9 cellular contexts compared by ENCODE assay signal in genomic region chr17:43416998-43417891, GRCh38. TPM values are rescaled to one million over a fixed set of nuclear protein-coding genes. Genes with fewer than 3 reads are reported as not detected.
DNase-seq lines count a peak whose midpoint lies in the region; ATAC-seq, FAIRE-seq and TF ChIP-seq lines count a peak whose summit lies in the region.
"Had no signal": no experiment of that assay in that cellular context is flagged by ENCODE, and none has a peak within 500 bp of the region (broad histone marks: within the 10 kb centered on the region; RNA-seq: fewer than 3 reads in every experiment).

No MANE protein-coding gene starts in this region.

- POLR2A ChIA-PET in K562 (lab: Yijun Ruan, JAX): interaction anchor here (1.2 to 1.8 kb wide), 2 partner anchors 18 to 49 kb away, joined by 3 to 5 read pairs; no protein-coding TSS in a partner anchor

- DNase-seq in LHCN-M2 (ENCODE audit: low read depth): peak; percentile 66
- no peak for DNase-seq in K562 (ENCODE audit: extremely low read depth in 1 of 4, low spot score in 3 of 4)
- peak; percentile 57 for DNase-seq in hepatic stellate cell (ENCODE audit: low spot score)
- peak; percentile 28 for DNase-seq in small intestine
- DNase-seq in AML-193 (lab: John Stamatoyannopoulos, UW): no peak
- no peak for DNase-seq in NCI-H526 treated with DMSO at 0.1 percent for 48 hours (lab: John Stamatoyannopoulos, UW)
- no peak for DNase-seq in D341Med (ENCODE audit: low spot score)
- no peak for DNase-seq in natural killer cell
- DNase-seq: NCI-H82 had no signal

- in situ Hi-C loops in K562 (cut with MboI): no loop called here

- no peaks in the 10 kb centered on the region for H3K4me1 Mint-ChIP-seq in natural killer cell

- no TSS peak for BruUV-seq in K562 (replicated peaks; lab: Mats Ljungman, UMichigan)

- intact Hi-C loops in K562 (cut with micrococcal nuclease) (no loop called here), natural killer cell (cut with micrococcal nuclease) (no loop called here)

- CTCF ChIA-PET in K562 (lab: Yijun Ruan, JAX; ENCODE audit: low intra/inter-chr PET ratio): no interaction called here

- TF ChIP-seq POLR2A in K562 (conservative IDR thresholded peaks at IDR 0.05): no peak

- no peak overlapping the region for H3K4me3 ChIP-seq in K562
- H3K4me3 ChIP-seq in small intestine (ENCODE audit: low read depth in 1 of 2, low read length in 2 of 2): no peak overlapping the region

- FAIRE-seq in K562 (lab: Jason Lieb, UNC) (no peak), small intestine (lab: Jason Lieb, UNC) (no peak)

- 2% methylated on average over 13 of the region's 13 CpGs for WGBS in K562 (ENCODE audit: insufficient coverage, low coverage, missing lambda C conversion rate)
- 18 to 36% (median 27%) methylated on average over 13 of the region's 13 CpGs for WGBS in small intestine, 3 donors

- H3K27me3 ChIP-seq in K562 (ENCODE audit: control insufficient read depth in 2 of 2, insufficient read depth in 2 of 2, low read length in 2 of 2) (peaks cover 26 to 32% of the 10 kb centered on the region in 2 experiments; a peak in 4 of 5 replicates), small intestine (ENCODE audit: control insufficient read depth in 2 of 2, insufficient read depth in 2 of 2, low read length in 2 of 2) (no peaks in the 10 kb centered on the region)

- no peaks in the 10 kb centered on the region for H3K9me3 Mint-ChIP-seq in natural killer cell

- peaks cover 22 to 41% of the 10 kb centered on the region in 2 donors for H3K27me3 Mint-ChIP-seq in natural killer cell (ENCODE audit: low read depth in 2 of 2)

- ATAC-seq in K562: no peak
- ATAC-seq in natural killer cell: no peak

- H3K4me2 ChIP-seq in K562 (ENCODE audit: insufficient read depth, low read length): no peak overlapping the region

- no peak for TF ChIP-seq CTCF in K562 (IDR thresholded peaks at IDR 0.05 in 2 of 3, conservative IDR thresholded peaks at IDR 0.05 in 1 of 3; ENCODE audit: insufficient read depth in 2 of 3, low read depth in 1 of 3, low read length in 3 of 3)
- TF ChIP-seq CTCF in natural killer cell (IDR thresholded peaks at IDR 0.05): no peak

- H2AFZ ChIP-seq in K562 (ENCODE audit: low read depth, low read length): no peak overlapping the region

- no peak overlapping the region for H3K4me3 Mint-ChIP-seq in natural killer cell

- no peak for TF ChIP-seq EP300 in K562 (IDR thresholded peaks at IDR 0.05; ENCODE audit: low read length)

- no peak overlapping the region for H3K9ac ChIP-seq in K562 (ENCODE audit: insufficient read depth in 1 of 2, low read depth in 2 of 2, low read length in 2 of 2)

- no peaks in the 10 kb centered on the region for H4K20me1 ChIP-seq in K562 (replicated peaks; ENCODE audit: control insufficient read depth, insufficient read depth, low read length)

- peaks cover 0 to 10% of the 10 kb centered on the region in 2 experiments; a peak in 2 of 5 replicates for H3K4me1 ChIP-seq in K562 (replicated peaks in 1 of 2; ENCODE audit: control insufficient read depth in 2 of 2, insufficient read depth in 2 of 2, low read length in 2 of 2)
- no peaks in the 10 kb centered on the region for H3K4me1 ChIP-seq in small intestine (ENCODE audit: control insufficient read depth in 2 of 2, insufficient read depth in 1 of 2, low read depth in 1 of 2, low read length in 1 of 2)

- H3K27ac Mint-ChIP-seq in natural killer cell: no peak overlapping the region

- H3K36me3 ChIP-seq in K562 (ENCODE audit: control insufficient read depth, insufficient read depth, low read length) (no peaks in the 10 kb centered on the region), small intestine (ENCODE audit: control insufficient read depth in 2 of 2, insufficient read depth in 2 of 2, low read length in 2 of 2) (no peaks in the 10 kb centered on the region)

- H3K9me3 ChIP-seq in K562 (replicated peaks; ENCODE audit: control insufficient read depth, insufficient read depth, low read depth, low read length): no peaks in the 10 kb centered on the region
- no peaks in the 10 kb centered on the region for H3K9me3 ChIP-seq in small intestine (ENCODE audit: control insufficient read depth, low read depth)

- H3K27ac ChIP-seq in K562 (ENCODE audit: extremely low read depth, low read depth, low read length) (no peak overlapping the region), small intestine (ENCODE audit: low read depth in 1 of 2, low read length in 1 of 2) (peak overlapping the region in 1 of 2 donors; percentile 47)

- H3K36me3 Mint-ChIP-seq in natural killer cell: no peaks in the 10 kb centered on the region

- TF ChIP-seq RAD21 in K562 (CRISPR knock-in tag; conservative IDR thresholded peaks at IDR 0.05 in 1 of 2, IDR thresholded peaks at IDR 0.05 in 1 of 2): no peak

- no peaks in the 10 kb centered on the region for H3K79me2 ChIP-seq in K562 (ENCODE audit: control insufficient read depth, insufficient read depth, low read length)

- H3K9me1 ChIP-seq in K562 (ENCODE audit: control insufficient read depth, insufficient read depth, low read length): no peaks in the 10 kb centered on the region

TF ChIP-seq in K562, 482 proteins besides CTCF, POLR2A, EP300 and RAD21:
- TF ChIP-seq ZNF717 (CRISPR knock-in tag; IDR thresholded peaks at IDR 0.05): no peak
- peak; percentile 60 for TF ChIP-seq ZFP36 (IDR thresholded peaks at IDR 0.05; ENCODE audit: low read depth, low read length, partially characterized antibody)
- no peak for TF ChIP-seq KAT7 (CRISPR knock-in tag; IDR thresholded peaks at IDR 0.05; ENCODE audit: borderline replicate concordance)
- no peak for TF ChIP-seq TFAM (CRISPR knock-in tag; conservative IDR thresholded peaks at IDR 0.05)
- TF ChIP-seq SAFB2 (IDR thresholded peaks at IDR 0.05; ENCODE audit: borderline replicate concordance, low read depth, low read length, severe bottlenecking): no peak
- TF ChIP-seq ZNF57 (CRISPR knock-in tag; IDR thresholded peaks at IDR 0.05): no peak

RNA-seq across cellular contexts. Expression of gene ARL4D, which starts 18.5 kb away (rescaled TPM):
- total RNA-seq in LHCN-M2 (2014; rRNA removed): 19.8 and 25.6 TPM in 2 replicates
- 27.7 TPM for polyA plus RNA-seq in LHCN-M2 (2012)
- 0.26 and 0.72 TPM in 2 replicates for total RNA-seq in K562 (2011; cell fraction: chromatin; rRNA removed; ENCODE audit: low replicate concordance)
- total RNA-seq in K562 (2011; cell fraction: nucleolus; rRNA removed): 0.50 and 0.92 TPM in 2 replicates
- 0.38 and 0.73 TPM in 2 replicates for total RNA-seq in K562 (2011; cell fraction: nucleoplasm; rRNA removed)
- 0.41 and 0.61 TPM in 2 replicates for total RNA-seq in K562 (2014; rRNA removed)
- 0.16 and 0.18 TPM in 2 replicates for total RNA-seq in K562 (2014; rRNA removed; fragmentation: Illumina TruSeq; extraction: Trizol)
- total RNA-seq in K562 (2015; rRNA removed; fragmentation: Illumina TruSeq; extraction: Trizol): 0.43 and 0.49 TPM in 2 replicates
- total RNA-seq in K562 (2021): 0.47 and 0.53 TPM in 2 replicates
- 0.21 and 0.31 TPM in 2 replicates for polyA plus RNA-seq in K562 (2011; rRNA removed)
- polyA plus RNA-seq in K562 (2011; cell fraction: cytosol; rRNA removed): 0.40 and 0.41 TPM in 2 replicates
- polyA plus RNA-seq in K562 (2011; cell fraction: nucleus; rRNA removed): 0.20 and 0.31 TPM in 2 replicates
- 0.64 and 1.6 TPM in 2 replicates for polyA plus RNA-seq in K562 (2012)
- polyA plus RNA-seq in K562 (2014; fragmentation: Illumina TruSeq; extraction: Trizol): 0.34 and 0.43 TPM in 2 replicates
- polyA plus RNA-seq in K562 (2014; fragmentation: Nextera tagmentation; extraction: Ambion mirVana): under 1 TPM in 1 of 2 experiments, not detected in 1; 0.07 TPM
- polyA plus RNA-seq in K562 (2014; rRNA removed): 0.21 and 0.62 TPM in 2 replicates
- 0.12 and 0.32 TPM in 2 replicates for polyA minus RNA-seq in K562 (2011; rRNA and poly(A)+ RNA removed)
- polyA minus RNA-seq in K562 (2011; cell fraction: cytosol; rRNA and poly(A)+ RNA removed): not detected in 2 replicates
- 0.33 and 0.40 TPM in 2 replicates for polyA minus RNA-seq in K562 (2011; cell fraction: nucleus; rRNA and poly(A)+ RNA removed)
- polyA plus RNA-seq in small intestine: 10 to 100 TPM in 1 of 3 donors, 1 to 10 TPM in 1, under 1 TPM in 1; 0.45 to 10.1 (median 2.4) TPM
- total RNA-seq in natural killer cell: 1 to 10 TPM; 4.1 to 6.9 (median 5.3) TPM

Comparison
In these comparisons a context has a peak if more than half of its experiments do, and no peak if none do; other contexts are left out.
1. DNase-seq: peak in LHCN-M2 (single experiment), hepatic stellate cell (single experiment) and small intestine (single experiment); none in K562 (0 of 4), AML-193 (0 of 2), NCI-H526 treated with DMSO at 0.1 percent for 48 hours (single experiment), D341Med (single experiment) and natural killer cell (single experiment).